ENCODE assay signal across 8 cellular contexts in the genomic region with DNA sequence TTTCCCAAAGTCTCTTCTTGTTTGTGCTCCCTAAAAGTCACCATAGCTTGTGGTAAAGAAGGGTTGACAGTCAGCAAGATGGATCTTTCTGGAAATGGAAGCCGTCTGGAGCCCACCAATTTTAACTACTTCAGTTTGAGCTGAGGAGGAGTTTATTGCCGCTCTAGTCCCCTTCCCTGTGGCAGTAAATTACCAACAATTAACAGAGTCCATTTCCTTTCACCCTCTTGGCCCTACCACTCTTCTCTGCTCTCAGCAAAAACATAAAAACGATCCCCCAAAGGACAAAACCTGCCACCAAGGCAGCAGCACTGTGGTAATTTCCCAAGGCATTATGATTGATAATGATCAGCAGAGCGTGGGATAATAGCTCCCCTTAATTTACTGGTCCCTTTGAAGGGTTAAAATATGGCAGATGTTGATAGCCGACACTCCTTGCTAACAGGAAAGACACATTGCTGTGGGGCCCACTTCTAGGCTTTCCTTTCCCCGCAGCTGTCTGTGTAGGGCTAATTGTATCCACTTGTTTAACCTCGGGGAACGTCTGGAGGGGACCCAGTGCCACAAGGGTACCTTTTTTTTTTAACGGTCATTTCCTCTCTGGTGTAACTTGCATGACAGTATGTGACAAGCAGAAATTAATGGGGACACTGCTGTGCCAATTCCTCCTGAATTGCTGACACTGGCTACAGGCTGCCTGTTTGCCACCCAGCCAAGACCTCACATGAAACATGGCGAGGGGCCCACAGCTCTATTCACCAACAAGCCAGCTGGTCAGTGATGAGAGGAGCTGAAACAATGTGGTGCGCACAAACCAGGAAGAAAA.
DNase-seq lines count a peak whose midpoint lies in the region; ATAC-seq and TF ChIP-seq lines count a peak whose summit lies in the region.

No MANE protein-coding gene starts in this region.

- DNase-seq in AG20443 (ENCODE audit: low spot score) = peak; percentile 43
- DNase-seq in H9 = no peak
- DNase-seq in SK-N-MC (ENCODE audit: low read depth, low spot score) = peak; percentile 30
- DNase-seq in inferior parietal cortex (ENCODE audit: extremely low spot score) = peak; percentile 51
- DNase-seq in mesendoderm = no peak
- no peak for DNase-seq in RKO (ENCODE audit: low spot score)
- DNase-seq in foreskin melanocyte = no peak

- H3K27ac Mint-ChIP-seq in H9 = peak overlapping the region; percentile 9 to 85 (median 24); a peak in 5 of 7 replicates

- H2BK15ac ChIP-seq in H9 (ENCODE audit: low read depth, low read length) = no peak overlapping the region
- H2BK15ac ChIP-seq in mesendoderm (replicated peaks; ENCODE audit: low read depth) = no peak overlapping the region

- no peaks in the 10 kb centered on the region for H3K36me3 ChIP-seq in SK-N-MC (ENCODE audit: insufficient read depth, low read length)
- no peaks in the 10 kb centered on the region for H3K36me3 ChIP-seq in mesendoderm (ENCODE audit: control insufficient read depth, insufficient read depth, low read length)

- H3K18ac ChIP-seq in H9 (ENCODE audit: insufficient read length, low read depth, low read length) = no peak overlapping the region
- H3K18ac ChIP-seq in mesendoderm (ENCODE audit: low read length) = no peak overlapping the region

- H2BK5ac ChIP-seq in H9 (ENCODE audit: insufficient read length, low read length) = no peak overlapping the region
- no peak overlapping the region for H2BK5ac ChIP-seq in mesendoderm (ENCODE audit: low read length)

- WGBS in H9 (ENCODE audit: extremely low coverage, insufficient read length, low lambda C conversion rate) = no CpG with 5 or more reads among the region's 11 CpGs
- no CpG with 5 or more reads among the region's 11 CpGs for WGBS in mesendoderm (ENCODE audit: extremely low coverage, insufficient coverage, low lambda C conversion rate)

- H3T11ph ChIP-seq in H9 (ENCODE audit: low read length) = no peak overlapping the region

- H2AK5ac ChIP-seq in H9 (ENCODE audit: insufficient read length, low read length) = no peak overlapping the region
- H2AK5ac ChIP-seq in mesendoderm (ENCODE audit: low read length) = no peak overlapping the region

- H3K4ac ChIP-seq in H9 (ENCODE audit: low read depth, low read length) = no peak overlapping the region
- no peak overlapping the region for H3K4ac ChIP-seq in mesendoderm (ENCODE audit: low read depth, low read length)

- peaks cover 0 to 4% (median 0%) of the 10 kb centered on the region in 3 experiments; a peak in 3 of 7 replicates for H3K36me3 Mint-ChIP-seq in H9 (ENCODE audit: insufficient read depth in 1 of 3, low read depth in 3 of 3)

- H2BK20ac ChIP-seq in H9 (ENCODE audit: low read depth, low read length, poor library complexity, severe bottlenecking) = no peak overlapping the region

- H2AFZ ChIP-seq in H9 (ENCODE audit: low read length) = no peak overlapping the region

- H3K9me3 Mint-ChIP-seq in H9 = no peaks in the 10 kb centered on the region; a peak in 1 of 5 replicates

- TF ChIP-seq CTCF in H9 (conservative IDR thresholded peaks at IDR 0.05) = no peak

- no peaks in the 10 kb centered on the region for H3K27me3 Mint-ChIP-seq in H9 (ENCODE audit: low read depth)

- no peak overlapping the region for H4K91ac ChIP-seq in H9 (ENCODE audit: insufficient read length, low read depth, low read length)

- H4K20me1 ChIP-seq in H9 (ENCODE audit: control insufficient read depth, insufficient read depth, insufficient read length) = no peaks in the 10 kb centered on the region

- H2BK120ac ChIP-seq in H9 (ENCODE audit: low read depth, low read length, poor library complexity, severe bottlenecking) (no peak overlapping the region), mesendoderm (ENCODE audit: low read depth, low read length) (no peak overlapping the region)

- H3K9me3 ChIP-seq in H9 (ENCODE audit: control insufficient read depth, low read depth, low read length) (no peaks in the 10 kb centered on the region), SK-N-MC (ENCODE audit: low read depth, low read length) (no peaks in the 10 kb centered on the region)

- H3K4me3 Mint-ChIP-seq in H9 = no peak overlapping the region

- H2BK12ac ChIP-seq in H9 (ENCODE audit: insufficient read length, low read depth, low read length) = no peak overlapping the region

- H3K56ac ChIP-seq in H9 (ENCODE audit: insufficient read length, low read depth, low read length) (no peak overlapping the region), mesendoderm (ENCODE audit: low read length) (no peak overlapping the region)

- H3K27ac ChIP-seq in H9 (ENCODE audit: insufficient read length, low read depth, low read length) (no peak overlapping the region), SK-N-MC (peak overlapping the region; percentile 60), mesendoderm (ENCODE audit: low read depth, low read length) (no peak overlapping the region)

- no peak overlapping the region for H3K14ac ChIP-seq in H9 (ENCODE audit: insufficient read depth, low read length)

- no peaks in the 10 kb centered on the region for H3K79me2 ChIP-seq in H9 (ENCODE audit: insufficient read depth, low read length)
- H3K79me2 ChIP-seq in mesendoderm (ENCODE audit: control insufficient read depth, insufficient read depth, low read length) = no peaks in the 10 kb centered on the region

- H3K9ac ChIP-seq in H9 (ENCODE audit: extremely low read depth, insufficient read length, low read length) = no peak overlapping the region
- no peak overlapping the region for H3K9ac ChIP-seq in SK-N-MC (ENCODE audit: insufficient read length)
- H3K9ac ChIP-seq in mesendoderm (ENCODE audit: low read length) = no peak overlapping the region

- H3K4me1 Mint-ChIP-seq in H9 = peaks cover 65 to 72% of the 10 kb centered on the region in 2 experiments

- H4K5ac ChIP-seq in H9 (ENCODE audit: insufficient read length, low read depth, low read length) = no peak overlapping the region
- H4K5ac ChIP-seq in mesendoderm (ENCODE audit: low read length) = no peak overlapping the region

- H3K27me3 ChIP-seq in H9 (ENCODE audit: insufficient read depth, low read length) (no peaks in the 10 kb centered on the region), mesendoderm (ENCODE audit: insufficient read depth, low read length, poor library complexity) (no peaks in the 10 kb centered on the region)

- no peak for ATAC-seq in HG03280 (IDR thresholded peaks at IDR 0.05; ENCODE audit: unreplicated experiment)

- no peaks in the 10 kb centered on the region for H3K79me1 ChIP-seq in H9 (ENCODE audit: insufficient read depth, low read depth, low read length, poor library complexity, severe bottlenecking)
- no peaks in the 10 kb centered on the region for H3K79me1 ChIP-seq in mesendoderm (ENCODE audit: low read length)

- H3K4me1 ChIP-seq in H9 (ENCODE audit: insufficient read depth, low read length) (peaks cover 9% of the 10 kb centered on the region; the same call in 1 of the 2 replicates), mesendoderm (ENCODE audit: control insufficient read depth, low read depth, low read length) (peaks cover 6% of the 10 kb centered on the region)

- H3K23ac ChIP-seq in H9 (ENCODE audit: insufficient read length, low read depth, low read length) (no peak overlapping the region), mesendoderm (ENCODE audit: low read length) (no peak overlapping the region)

- H4K8ac ChIP-seq in H9 (replicated peaks; ENCODE audit: insufficient read length, low read depth, low read length) (no peak overlapping the region), mesendoderm (ENCODE audit: low read depth, low read length) (no peak overlapping the region)

- H3K4me3 ChIP-seq in SK-N-MC (peak overlapping the region; percentile 49), mesendoderm (ENCODE audit: low read length) (no peak overlapping the region)

- H3K4me2 ChIP-seq in H9 (ENCODE audit: insufficient read depth, insufficient read length, low read length) (no peak overlapping the region), mesendoderm (ENCODE audit: low read length) (no peak overlapping the region)

- no peaks in the 10 kb centered on the region for H3K23me2 ChIP-seq in H9 (ENCODE audit: insufficient read length, low read depth, low read length, poor library complexity, severe bottlenecking)

Comparison
In these comparisons a context has a peak if more than half of its experiments do, and no peak if none do; other contexts are left out.
1. DNase-seq: peak in AG20443 (single experiment), SK-N-MC (single experiment) and inferior parietal cortex (single experiment); none in H9 (single experiment), mesendoderm (single experiment), RKO (single experiment) and foreskin melanocyte (single experiment).